ENCODE assay signal across 23 cellular contexts in the genomic region with DNA sequence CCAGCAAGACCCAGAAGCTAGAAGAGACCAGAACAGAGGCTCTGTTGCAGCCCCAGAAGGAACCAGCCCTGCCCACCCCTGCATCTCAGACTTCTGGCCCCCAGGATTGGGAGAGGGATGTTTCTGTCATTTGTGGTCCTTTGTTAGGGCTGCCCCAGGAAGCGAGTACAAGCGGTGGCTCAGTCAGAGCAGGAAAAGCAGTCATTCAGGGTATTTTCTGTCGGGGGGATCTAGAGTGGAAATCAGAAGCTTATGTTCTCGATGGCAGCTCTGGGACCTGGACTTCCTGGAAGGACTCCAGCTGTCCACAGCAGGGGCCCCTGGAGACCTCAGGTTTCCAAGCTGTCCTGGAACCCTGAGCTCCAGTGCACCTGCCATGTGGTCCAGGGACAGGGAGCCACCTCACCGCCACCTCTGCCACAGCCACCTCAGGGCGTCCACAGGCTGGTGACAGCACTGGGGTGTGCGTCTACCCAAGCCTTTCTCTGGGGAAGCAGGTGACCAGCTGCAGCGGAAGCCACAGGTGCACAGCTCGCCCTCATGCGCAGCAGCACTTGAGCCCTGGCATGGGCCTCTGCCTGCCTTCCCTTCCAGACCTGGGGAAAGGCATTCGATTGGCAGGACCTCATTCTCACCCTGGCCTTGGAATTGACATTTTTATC. TPM values are rescaled to one million over a fixed set of nuclear protein-coding genes. Genes with fewer than 3 reads are reported as not detected.
DNase-seq lines count a peak whose midpoint lies in the region; ATAC-seq and TF ChIP-seq lines count a peak whose summit lies in the region.
"Had no signal": no experiment of that assay in that cellular context is flagged by ENCODE, and none has a peak within 500 bp of the region (broad histone marks: within the 10 kb centered on the region; RNA-seq: fewer than 3 reads in every experiment).

No MANE protein-coding gene starts in this region.

- no peak overlapping the region for H3K27ac ChIP-seq in tibial nerve
- H3K27ac ChIP-seq: A549, BLaER1, SJCRH30 had no signal

- TF ChIP-seq CTCF in chondrocyte (IDR thresholded peaks at IDR 0.05) (no peak), tibial nerve (IDR thresholded peaks at IDR 0.05) (no peak)

- DNase-seq in NCI-H748 (lab: John Stamatoyannopoulos, UW; ENCODE audit: unreplicated experiment) (peak; percentile 61), NCI-H748 treated with DMSO at 0.1 percent for 48 hours (lab: John Stamatoyannopoulos, UW) (no peak), NCI-H2107 treated with DMSO at 0.1 percent for 48 hours (lab: John Stamatoyannopoulos, UW; ENCODE audit: unreplicated experiment) (peak; percentile 46), chondrocyte (ENCODE audit: low spot score) (peak; percentile 44), tibial nerve (ENCODE audit: low spot score in 2 of 2) (no peak), NCI-H69 (lab: John Stamatoyannopoulos, UW) (no peak)
- DNase-seq: CD8-positive, alpha-beta T cell; GDM1; H7; Kasumi-1; MG63; NCI-H1105; NCI-H1694 treated with DMSO at 0.1 percent for 48 hours; NCI-H2171; NCI-H446 treated with DMSO at 0.1 percent for 48 hours; SJCRH30 had no signal

- no peak for TF ChIP-seq EP300 in tibial nerve (IDR thresholded peaks at IDR 0.05)

- TF ChIP-seq POLR2A in tibial nerve (IDR thresholded peaks at IDR 0.05) = no peak

- peak; percentile 25 for ATAC-seq in stimulated activated memory B cell treated with anti-CD40 and anti-IgM and Interleukin-4, amounts not matched to agents 10 μg/mL and 1 μg/mL and 100 μg/mL, for 72 hours
- no peak for ATAC-seq in GM19328 (IDR thresholded peaks at IDR 0.05; ENCODE audit: unreplicated experiment)
- ATAC-seq: A549; CD8-positive, alpha-beta T cell had no signal

- no peak overlapping the region for H3K27ac Mint-ChIP-seq in chondrocyte (ENCODE audit: unreplicated experiment)
- H3K27ac Mint-ChIP-seq in stimulated activated memory B cell treated with anti-CD40 and anti-IgM and Interleukin-4, amounts not matched to agents 10 μg/mL and 1 μg/mL and 100 μg/mL, for 72 hours = no peak overlapping the region
- H3K27ac Mint-ChIP-seq: CD8-positive, alpha-beta T cell; IgD-negative memory B cell had no signal

- H3K36me3 Mint-ChIP-seq in chondrocyte (ENCODE audit: low read depth) = no peaks in the 10 kb centered on the region
- H3K36me3 Mint-ChIP-seq in stimulated activated memory B cell treated with anti-CD40 and anti-IgM and Interleukin-4, amounts not matched to agents 10 μg/mL and 1 μg/mL and 100 μg/mL, for 72 hours = no peaks in the 10 kb centered on the region
- H3K36me3 Mint-ChIP-seq: CD8-positive, alpha-beta T cell; IgD-negative memory B cell had no signal

- H3K4me3 ChIP-seq in tibial nerve = no peak overlapping the region
- H3K4me3 ChIP-seq: A549, BLaER1, MG63, SJCRH30 had no signal

- H3K9me3 Mint-ChIP-seq in chondrocyte (ENCODE audit: low read depth) = no peaks in the 10 kb centered on the region
- H3K9me3 Mint-ChIP-seq in stimulated activated memory B cell treated with anti-CD40 and anti-IgM and Interleukin-4, amounts not matched to agents 10 μg/mL and 1 μg/mL and 100 μg/mL, for 72 hours = no peaks in the 10 kb centered on the region
- H3K9me3 Mint-ChIP-seq: CD8-positive, alpha-beta T cell; IgD-negative memory B cell had no signal

- no peaks in the 10 kb centered on the region for H3K4me1 ChIP-seq in tibial nerve
- H3K4me1 ChIP-seq: A549, SJCRH30 had no signal

- H3K4me3 Mint-ChIP-seq in chondrocyte (ENCODE audit: unreplicated experiment) = no peak overlapping the region
- H3K4me3 Mint-ChIP-seq in stimulated activated memory B cell treated with anti-CD40 and anti-IgM and Interleukin-4, amounts not matched to agents 10 μg/mL and 1 μg/mL and 100 μg/mL, for 72 hours = no peak overlapping the region
- H3K4me3 Mint-ChIP-seq: CD8-positive, alpha-beta T cell had no signal

- peaks cover 0 to 40% of the 10 kb centered on the region in 2 donors for H3K27me3 ChIP-seq in tibial nerve
- H3K27me3 ChIP-seq: BLaER1 had no signal

- H3K9me3 ChIP-seq in tibial nerve = no peaks in the 10 kb centered on the region
- H3K9me3 ChIP-seq: A549, BLaER1, MG63, SJCRH30 had no signal

- peaks cover 61% of the 10 kb centered on the region for H3K27me3 Mint-ChIP-seq in chondrocyte (ENCODE audit: low read depth)
- H3K27me3 Mint-ChIP-seq in stimulated activated memory B cell treated with anti-CD40 and anti-IgM and Interleukin-4, amounts not matched to agents 10 μg/mL and 1 μg/mL and 100 μg/mL, for 72 hours = peaks cover 74% of the 10 kb centered on the region

- no peaks in the 10 kb centered on the region for H3K4me1 Mint-ChIP-seq in chondrocyte (ENCODE audit: low read depth)
- H3K4me1 Mint-ChIP-seq in stimulated activated memory B cell treated with anti-CD40 and anti-IgM and Interleukin-4, amounts not matched to agents 10 μg/mL and 1 μg/mL and 100 μg/mL, for 72 hours = peaks cover 7% of the 10 kb centered on the region

- no peaks in the 10 kb centered on the region for H3K36me3 ChIP-seq in tibial nerve
- H3K36me3 ChIP-seq: BLaER1, MG63, SJCRH30 had no signal

- WGBS in tibial nerve, 2 donors = 53 to 71% methylated on average over 10 of the region's 11 CpGs

RNA-seq across cellular contexts. Expression of gene KRTAP5-5, which starts 2.6 kb away (rescaled TPM):
- total RNA-seq in chondrocyte = not detected in 3 replicates
- total RNA-seq in tibial nerve = not detected
- total RNA-seq: CD8-positive, alpha-beta T cell; Daoy; H7; SJCRH30; T-helper 1 cell treated with Interleukin-12 subunit alpha and Interleukin-12 subunit beta and Interleukin-4 antibody, amounts not matched to agents 30 ng/mL and 1 ng/mL, for 36 hours had no signal

RNA-seq across cellular contexts. Expression of gene KRTAP5-4, which starts 10.2 kb away (rescaled TPM):
- total RNA-seq in chondrocyte (not detected in 3 replicates), tibial nerve (not detected)
- total RNA-seq: CD8-positive, alpha-beta T cell; Daoy; H7; SJCRH30; T-helper 1 cell treated with Interleukin-12 subunit alpha and Interleukin-12 subunit beta and Interleukin-4 antibody, amounts not matched to agents 30 ng/mL and 1 ng/mL, for 36 hours had no signal

RNA-seq across cellular contexts. Expression of gene KRTAP5-3, which starts 23.9 kb away (rescaled TPM):
- total RNA-seq in chondrocyte = not detected in 3 replicates
- not detected for total RNA-seq in tibial nerve
- total RNA-seq: CD8-positive, alpha-beta T cell; Daoy; H7; SJCRH30; T-helper 1 cell treated with Interleukin-12 subunit alpha and Interleukin-12 subunit beta and Interleukin-4 antibody, amounts not matched to agents 30 ng/mL and 1 ng/mL, for 36 hours had no signal

RNA-seq across cellular contexts. Expression of gene KRTAP5-2, which starts 34.1 kb away (rescaled TPM):
- total RNA-seq in chondrocyte = not detected in 3 replicates
- total RNA-seq in tibial nerve = not detected
- total RNA-seq: CD8-positive, alpha-beta T cell; Daoy; H7; SJCRH30; T-helper 1 cell treated with Interleukin-12 subunit alpha and Interleukin-12 subunit beta and Interleukin-4 antibody, amounts not matched to agents 30 ng/mL and 1 ng/mL, for 36 hours had no signal

RNA-seq across cellular contexts. Expression of gene KRTAP5-1, which starts 47.1 kb away (rescaled TPM):
- total RNA-seq in chondrocyte (not detected in 3 replicates), tibial nerve (not detected)
- total RNA-seq: CD8-positive, alpha-beta T cell; Daoy; H7; SJCRH30; T-helper 1 cell treated with Interleukin-12 subunit alpha and Interleukin-12 subunit beta and Interleukin-4 antibody, amounts not matched to agents 30 ng/mL and 1 ng/mL, for 36 hours had no signal

Comparison
In these comparisons a context has a peak if more than half of its experiments do, and no peak if none do; other contexts are left out.
1. DNase-seq: peak in NCI-H748 (single experiment), NCI-H2107 treated with DMSO at 0.1 percent for 48 hours (single experiment) and chondrocyte (single experiment); none in NCI-H748 treated with DMSO at 0.1 percent for 48 hours (single experiment), tibial nerve (0 of 2) and NCI-H69 (single experiment).